ENCODE assay signal across 8 cellular contexts in genomic region chr9:5437254-5438216, GRCh38. TPM values are rescaled to one million over a fixed set of nuclear protein-coding genes. Genes with fewer than 3 reads are reported as not detected.
DNase-seq lines count a peak whose midpoint lies in the region; ATAC-seq and TF ChIP-seq lines count a peak whose summit lies in the region.

PLGRKT (minus strand) TSS chr9:5437925; CDS start chr9:5431977, 5,948 bp downstream.

- H3K27me3 ChIP-seq in AG04450 (ENCODE audit: control insufficient read depth, insufficient read depth, low read length) (no peaks in the 10 kb centered on the region), WERI-Rb-1 (ENCODE audit: insufficient read depth, low read depth, severe bottlenecking) (no peaks in the 10 kb centered on the region), mammary epithelial cell (ENCODE audit: insufficient read depth, low read length) (no peaks in the 10 kb centered on the region), skeletal muscle tissue (ENCODE audit: control insufficient read depth in 3 of 3, insufficient read depth in 3 of 3, low read length in 3 of 3) (no peaks in the 10 kb centered on the region)

- H3K4me3 ChIP-seq in AG04450 (ENCODE audit: low read depth, low read length) (peak within 1 kb of the TSS; percentile 75), WERI-Rb-1 (ENCODE audit: low read depth, low read length) (peak within 1 kb of the TSS; percentile 78), mammary epithelial cell (replicated peaks in 1 of 3; ENCODE audit: insufficient read depth in 1 of 3, low read depth in 2 of 3, low read length in 3 of 3) (peak within 1 kb of the TSS; percentile 67 to 87 (median 75)), iPS-18c (ENCODE audit: insufficient read depth, low read depth, low read length) (peak within 1 kb of the TSS; percentile 70), skeletal muscle tissue (ENCODE audit: low read length in 3 of 3) (peak within 1 kb of the TSS; percentile 88 to 99 (median 93))

- TF ChIP-seq CTCF in AG04450 (IDR thresholded peaks at IDR 0.05; ENCODE audit: low read depth, low read length) (peak; percentile 16; the same call in 1 of the 2 replicates), WERI-Rb-1 (IDR thresholded peaks at IDR 0.05; ENCODE audit: low read depth, low read length) (no peak), mammary epithelial cell (conservative IDR thresholded peaks at IDR 0.05 in 1 of 2, IDR thresholded peaks at IDR 0.05 in 1 of 2; ENCODE audit: extremely low read depth in 1 of 2, insufficient read depth in 1 of 2, low read depth in 1 of 2, low read length in 2 of 2) (peak in 1 of 2 donors; percentile 26)

- H3K27ac ChIP-seq in AG04450 (ENCODE audit: low read depth, low read length), result peak within 1 kb of the TSS; percentile 73
- peak within 1 kb of the TSS; percentile 75 for H3K27ac ChIP-seq in WERI-Rb-1
- peak within 1 kb of the TSS; percentile 82 for H3K27ac ChIP-seq in mammary epithelial cell (ENCODE audit: insufficient read depth, low read depth, low read length)
- peak within 1 kb of the TSS; percentile 91 for H3K27ac ChIP-seq in skeletal muscle tissue (ENCODE audit: low read depth, low read length)

- no peaks in the 10 kb centered on the region for H4K20me1 ChIP-seq in mammary epithelial cell (ENCODE audit: insufficient read depth, low read length)

- ATAC-seq in GM18870 (IDR thresholded peaks at IDR 0.05; ENCODE audit: unreplicated experiment) (peak; percentile 78), HG03135 (IDR thresholded peaks at IDR 0.05; ENCODE audit: unreplicated experiment) (peak; percentile 81)

- in situ Hi-C loops in mammary epithelial cell (cut with MboI; ENCODE audit: low sequenced_read_pairs in 2 of 2), result loop anchor here (25.0 kb wide), 2 partner anchors 250 to 675 kb away; partner anchors contain the start of gene INSL6 (in 1 of the 2)

- POLR2A ChIA-PET in AG04450 (lab: Yijun Ruan, JAX), result interaction anchor here (1.0 to 1.5 kb wide), 3 partner anchors 13 to 148 kb away, joined by 3 to 11 read pairs (median 3); partner anchors contain the start of genes CD274 and PDCD1LG2

- H3K9me3 ChIP-seq in AG04450 (ENCODE audit: control insufficient read depth, insufficient read depth, low read length) (peaks cover 21% of the 10 kb centered on the region), WERI-Rb-1 (ENCODE audit: severe bottlenecking) (no peaks in the 10 kb centered on the region), mammary epithelial cell (replicated peaks; ENCODE audit: insufficient read depth, low read length) (no peaks in the 10 kb centered on the region), iPS-18c (ENCODE audit: control insufficient read depth, insufficient read depth, low read length) (peaks cover 11% of the 10 kb centered on the region), skeletal muscle tissue (ENCODE audit: control insufficient read depth in 3 of 3, low read length in 3 of 3) (no peaks in the 10 kb centered on the region)

- peak within 1 kb of the TSS; percentile 72 for H3K9ac ChIP-seq in mammary epithelial cell (ENCODE audit: insufficient read depth, low read length)
- peak within 1 kb of the TSS; percentile 94 to 97 (median 96) for H3K9ac ChIP-seq in skeletal muscle tissue (ENCODE audit: low read depth in 1 of 3, low read length in 3 of 3)

- peaks cover 2% of the 10 kb centered on the region for H3K79me2 ChIP-seq in mammary epithelial cell (ENCODE audit: insufficient read depth, low read length)

- H3K36me3 ChIP-seq in WERI-Rb-1, result peaks cover 4% of the 10 kb centered on the region
- H3K36me3 ChIP-seq in mammary epithelial cell (ENCODE audit: insufficient read depth, low read length), result no peaks in the 10 kb centered on the region
- peaks cover 4 to 8% (median 8%) of the 10 kb centered on the region in 3 donors for H3K36me3 ChIP-seq in skeletal muscle tissue (ENCODE audit: control insufficient read depth in 3 of 3, insufficient read depth in 3 of 3, low read length in 3 of 3)

- dilution Hi-C loops in mammary epithelial cell (cut with HindIII; ENCODE audit: low sequenced_read_pairs), result no loop called here

- 1% methylated on average over 41 of the region's 55 CpGs for WGBS in mammary epithelial cell (ENCODE audit: low coverage, missing lambda C conversion rate)

- H3K4me1 ChIP-seq in mammary epithelial cell (ENCODE audit: insufficient read depth, low read length), result peaks cover 30% of the 10 kb centered on the region
- peaks cover 18 to 33% (median 26%) of the 10 kb centered on the region in 3 donors for H3K4me1 ChIP-seq in skeletal muscle tissue (ENCODE audit: control insufficient read depth in 3 of 3, insufficient read depth in 3 of 3, low read length in 3 of 3)

- BruUV-seq in mammary epithelial cell (replicated peaks; lab: Mats Ljungman, UMichigan), result TSS peak; percentile 80

- intact Hi-C loops in mammary epithelial cell (cut with micrococcal nuclease), result loop anchor here (1.0 to 10.0 kb wide), 4 partner anchors 153 to 773 kb away; partner anchors contain the start of genes AK3, PLPP6 and SPATA6L

- peak; percentile 59 for DNase-seq in AG04450 (ENCODE audit: low read depth, low spot score)
- DNase-seq in NCI-H2196 treated with DMSO at 0.1 percent for 48 hours (lab: John Stamatoyannopoulos, UW; ENCODE audit: unreplicated experiment), result peak; percentile 100
- DNase-seq in WERI-Rb-1, result peak; percentile 94
- DNase-seq in mammary epithelial cell, result peak; percentile 89

- peak within 1 kb of the TSS; percentile 83 for H2AFZ ChIP-seq in mammary epithelial cell (ENCODE audit: low read depth, low read length)

- CTCF ChIA-PET in AG04450 (lab: Charles Lee) (interaction anchor here (1.0 to 5.1 kb wide), 5 partner anchors 13 to 251 kb away, joined by 3 to 21 read pairs (median 7); partner anchors contain the start of gene CD274), mammary epithelial cell (lab: Charles Lee; ENCODE audit: low non-redundant PET) (interaction anchor here (0.7 kb wide), 2 partner anchors 153 to 520 kb away, joined by 3 to 6 read pairs; no protein-coding TSS in a partner anchor)

- H3K4me2 ChIP-seq in mammary epithelial cell (ENCODE audit: insufficient read depth, low read depth, low read length), result peak within 1 kb of the TSS; percentile 82

RNA-seq across cellular contexts. Expression of gene PLGRKT, which starts in this region (rescaled TPM):
- polyA plus RNA-seq in AG04450 (2011; rRNA removed) (8.6 and 13.1 TPM in 2 replicates), mammary epithelial cell (15.5 TPM)
- polyA minus RNA-seq in AG04450 (2011; rRNA and poly(A)+ RNA removed), result 2.7 and 4.1 TPM in 2 replicates
- total RNA-seq in mammary epithelial cell (10 to 100 TPM; 13.3 to 31.2 TPM), skeletal muscle tissue (15.1 TPM)
- polyA minus RNA-seq in mammary epithelial cell, result 6.5 TPM

Comparison
In these comparisons a context has a peak if more than half of its experiments do, and no peak if none do; other contexts are left out.
1. Peak in every context shown above with its lines: DNase-seq, ATAC-seq, H3K4me3 ChIP-seq and H3K27ac ChIP-seq.